ENCODE assay signal across 8 cellular contexts in the genomic region with DNA sequence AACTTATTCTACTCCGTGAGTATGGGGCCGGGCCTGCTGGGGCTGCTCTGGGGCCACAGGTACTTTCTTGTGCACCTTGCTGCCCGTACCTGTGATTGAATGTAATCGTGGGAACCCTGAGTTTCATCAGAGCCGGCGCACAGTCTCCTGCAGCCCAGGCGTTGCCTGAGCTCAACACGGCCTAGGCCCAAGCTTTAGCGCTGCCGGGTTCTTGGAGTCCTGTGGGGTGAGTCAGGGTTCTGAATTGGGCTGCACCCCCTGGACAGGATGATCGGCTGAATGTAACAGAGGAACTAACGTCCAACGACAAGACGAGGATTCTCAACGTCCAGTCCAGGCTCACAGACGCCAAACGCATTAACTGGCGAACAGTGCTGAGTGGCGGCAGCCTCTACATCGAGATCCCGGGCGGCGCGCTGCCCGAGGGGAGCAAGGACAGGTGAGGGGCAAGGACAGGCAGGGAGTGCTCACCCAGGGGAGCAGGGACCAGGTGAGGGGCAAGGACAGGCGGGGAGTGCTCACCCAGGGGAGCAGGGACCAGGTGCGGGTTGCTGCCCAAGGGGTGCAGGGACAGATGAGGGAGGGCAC. TPM values are rescaled to one million over a fixed set of nuclear protein-coding genes. Genes with fewer than 3 reads are reported as not detected.
A peak's percentile ranks its signal among the peaks of the same experiment; 100 is the strongest.
DNase-seq lines count a peak whose midpoint lies in the region; ATAC-seq and TF ChIP-seq lines count a peak whose summit lies in the region.

No MANE protein-coding gene starts in this region.

- H3K4me3 ChIP-seq in OCI-LY1 (ENCODE audit: low read depth, low read length, poor library complexity, severe bottlenecking) (peak overlapping the region; percentile 78), cardiac fibroblast (replicated peaks in 1 of 2; ENCODE audit: low read depth in 2 of 2, low read length in 2 of 2) (peak overlapping the region; percentile 99)

- peaks cover 54% of the 10 kb centered on the region for H3K4me1 ChIP-seq in OCI-LY1 (ENCODE audit: insufficient read depth, low read length, severe bottlenecking)

- peaks cover 31% of the 10 kb centered on the region for H3K4me1 Mint-ChIP-seq in mesothelial cell of epicardium

- peaks cover 13% of the 10 kb centered on the region for H3K36me3 Mint-ChIP-seq in mesothelial cell of epicardium

- H3K4me2 ChIP-seq in OCI-LY1 (ENCODE audit: low read length) = peak overlapping the region; percentile 92

- no peak overlapping the region for H2AFZ ChIP-seq in OCI-LY1 (ENCODE audit: low read length)

- H3K27me3 ChIP-seq in OCI-LY1 (ENCODE audit: insufficient read depth, low read length) = no peaks in the 10 kb centered on the region

- peak overlapping the region; percentile 93 for H3K27ac Mint-ChIP-seq in mesothelial cell of epicardium

- peak; percentile 91 for DNase-seq in EL
- peak; percentile 63 to 93 for DNase-seq in cardiac fibroblast (ENCODE audit: low read depth in 2 of 2)
- no peak for DNase-seq in mesothelial cell of epicardium (ENCODE audit: low spot score in 2 of 2, unreplicated experiment in 2 of 2)
- DNase-seq in ecto neural progenitor cell (ENCODE audit: low spot score) = no peak
- DNase-seq in NCI-H1105 (lab: John Stamatoyannopoulos, UW) = no peak

- H3K27ac ChIP-seq in OCI-LY1 (ENCODE audit: low read depth, low read length, poor library complexity, severe bottlenecking) = peak overlapping the region; percentile 80

- no peak for TF ChIP-seq CTCF in OCI-LY1 (IDR thresholded peaks at IDR 0.05; ENCODE audit: low read length)
- no peak for TF ChIP-seq CTCF in cardiac fibroblast (IDR thresholded peaks at IDR 0.05; ENCODE audit: low read depth, low read length)
- TF ChIP-seq CTCF in mesothelial cell of epicardium (IDR thresholded peaks at IDR 0.05; ENCODE audit: unreplicated experiment) = no peak

- H3K9me3 ChIP-seq in OCI-LY1 (ENCODE audit: low read length) = no peaks in the 10 kb centered on the region

- H3K79me2 ChIP-seq in OCI-LY1 (ENCODE audit: insufficient read depth, low read length) = peaks cover 29% of the 10 kb centered on the region

- H3K9me3 Mint-ChIP-seq in mesothelial cell of epicardium = no peaks in the 10 kb centered on the region

- peaks cover 7% of the 10 kb centered on the region; the same call in 1 of the 2 replicates for H3F3A ChIP-seq in OCI-LY1 (ENCODE audit: insufficient read depth, low read length)

- H3K27me3 Mint-ChIP-seq in mesothelial cell of epicardium (ENCODE audit: low read depth) = no peaks in the 10 kb centered on the region

- H4K20me1 ChIP-seq in OCI-LY1 (ENCODE audit: insufficient read depth, low read length) = 0 out of 2 replicates have a peak, but pooled peaks cover 2% of the 10 kb centered on the region

- H3K9me2 ChIP-seq in OCI-LY1 (ENCODE audit: low read depth, low read length) = no peaks in the 10 kb centered on the region

- ATAC-seq in HG02610 (IDR thresholded peaks at IDR 0.05; ENCODE audit: unreplicated experiment) = no peak
- no peak for ATAC-seq in GM19455 (IDR thresholded peaks at IDR 0.05; ENCODE audit: unreplicated experiment)

- peaks cover 56% of the 10 kb centered on the region for H3K36me3 ChIP-seq in OCI-LY1 (ENCODE audit: insufficient read depth, low read length)

- H3K4me3 Mint-ChIP-seq in mesothelial cell of epicardium = peak overlapping the region; percentile 88

- H3K9ac ChIP-seq in OCI-LY1 (ENCODE audit: low read length) = peak overlapping the region; percentile 90

RNA-seq across cellular contexts. Expression of a gene that starts 10.4 kb away (rescaled TPM):
- 0.11 TPM in 1 of 3 replicates, not detected in the others for total RNA-seq in mesothelial cell of epicardium

RNA-seq across cellular contexts. Expression of a gene that starts 15.4 kb away (rescaled TPM):
- 0.80 TPM in 1 of 3 replicates, not detected in the others for total RNA-seq in mesothelial cell of epicardium

RNA-seq across cellular contexts. Expression of a gene that starts 22.5 kb away (rescaled TPM):
- total RNA-seq in mesothelial cell of epicardium = 42.4 to 50.1 TPM (median 44.5 TPM) in 3 replicates

RNA-seq across cellular contexts. Expression of a gene that starts 35.0 kb away (rescaled TPM):
- 142 to 156 TPM (median 146 TPM) in 3 replicates for total RNA-seq in mesothelial cell of epicardium

RNA-seq across cellular contexts. Expression of a gene that starts 35.5 kb away (rescaled TPM):
- total RNA-seq in mesothelial cell of epicardium = 73.4 to 75.6 TPM (median 73.8 TPM) in 3 replicates

Comparison
In these comparisons a context has a peak if more than half of its experiments do, and no peak if none do; other contexts are left out.
1. DNase-seq: peak in EL (single experiment) and cardiac fibroblast (2 of 2); none in mesothelial cell of epicardium (0 of 2), ecto neural progenitor cell (single experiment) and NCI-H1105 (single experiment).